In genomic region chr11:112307617-112308016, GRCh38 we compare ENCODE assay signal across 26 cellular contexts. TPM values are rescaled to one million over a fixed set of nuclear protein-coding genes. Genes with fewer than 3 reads are reported as not detected.
"Had no signal": no experiment of that assay in that cellular context is flagged by ENCODE, and none has a peak within 500 bp of the region (broad histone marks: within the 10 kb centered on the region; RNA-seq: fewer than 3 reads in every experiment).

No MANE protein-coding gene starts in this region.

- H3K4me2 ChIP-seq: PC-9 had no signal

- H3K27ac ChIP-seq: PC-9, Peyer's patch, SJSA1, SK-N-MC had no signal

- DNase-seq: KBM-7; NCI-H1092 treated with DMSO at 0.1 percent for 48 hours; NCI-H1436; NCI-H187; NCI-H2029; NCI-H2081 treated with DMSO at 0.1 percent for 48 hours; NCI-H2171; NCI-H226; NCI-H446; NCI-H510A; NCI-H524 treated with DMSO at 0.1 percent for 48 hours; NCI-H69; NCI-H774; NK-92 treated with Interleukin-12 subunit alpha and Interleukin-12 subunit beta, amount 100 ng/mL, for 24 hours; Peyer's patch; SHP77 treated with DMSO at 0.1 percent for 48 hours had no signal

- H2AFZ ChIP-seq: PC-9 had no signal

- H3K4me3 Mint-ChIP-seq: IgD-negative memory B cell had no signal

- ATAC-seq: Right ventricle myocardium inferior had no signal

- H3K27me3 ChIP-seq: Peyer's patch, SJSA1 had no signal

- H3K4me3 ChIP-seq: PC-9, Peyer's patch, SJSA1, SK-N-MC had no signal

- H3K9me3 ChIP-seq: Peyer's patch, SJSA1 had no signal

- H3K36me3 ChIP-seq: Peyer's patch, SJSA1 had no signal

- H3K4me1 ChIP-seq: Peyer's patch had no signal

- H3K4me1 Mint-ChIP-seq: IgD-negative memory B cell had no signal

- H3K27ac Mint-ChIP-seq: IgD-negative memory B cell had no signal

RNA-seq across cellular contexts. Expression of gene PLET1, which starts 47.0 kb away (rescaled TPM):
- total RNA-seq: HT1080, LHCN-M2, MCF 10A, OCI-LY7, PC-9, Peyer's patch, Right ventricle myocardium inferior, RPMI7951, SJSA1 had no signal
- polyA plus RNA-seq: IgD-negative memory B cell had no signal
